Comparison of ENCODE assay signal across 7 cellular contexts in genomic region chr6:43020847-43021246, GRCh38. TPM values are rescaled to one million over a fixed set of nuclear protein-coding genes. Genes with fewer than 3 reads are reported as not detected.
DNase-seq lines count a peak whose midpoint lies in the region; ATAC-seq and TF ChIP-seq lines count a peak whose summit lies in the region.

No MANE protein-coding gene starts in this region.

- intact Hi-C loops in gastrocnemius medialis (cut with DNase I; ENCODE audit: low total_unique reads): no loop called here

- H3K36me3 ChIP-seq in gastrocnemius medialis: peaks cover 0 to 45% of the 10 kb centered on the region in 2 donors

- H3K4me3 ChIP-seq in HFF-Myc (replicated peaks; ENCODE audit: low read depth, low read length) (peak overlapping the region; percentile 72), gastrocnemius medialis (peak overlapping the region; percentile 65 to 93 (median 84))

- no peak for TF ChIP-seq CTCF in HFF-Myc (IDR thresholded peaks at IDR 0.05; ENCODE audit: low read depth, low read length, missing control alignments)
- no peak for TF ChIP-seq CTCF in foreskin keratinocyte (conservative IDR thresholded peaks at IDR 0.05)
- no peak for TF ChIP-seq CTCF in gastrocnemius medialis (IDR thresholded peaks at IDR 0.05 in 4 of 5, conservative IDR thresholded peaks at IDR 0.05 in 1 of 5)

- no peaks in the 10 kb centered on the region for H3K9me3 ChIP-seq in gastrocnemius medialis

- in situ Hi-C loops in gastrocnemius medialis (cut with MboI; ENCODE audit: low sequenced_read_pairs in 4 of 4): no loop called here

- peaks cover 3% of the 10 kb centered on the region for H3K4me1 ChIP-seq in foreskin keratinocyte
- H3K4me1 ChIP-seq in gastrocnemius medialis: peaks cover 85 to 87% of the 10 kb centered on the region in 2 donors

- H3K27ac ChIP-seq in foreskin keratinocyte (peak overlapping the region; percentile 83), gastrocnemius medialis (peak overlapping the region; percentile 95 to 98 (median 98))

- ATAC-seq in SK-N-SH treated with all-trans-retinoic acid at 6 μM for 48 hours (peak; percentile 7), foreskin keratinocyte (no peak), gastrocnemius medialis (peak; percentile 1 to 15), HG03097 (IDR thresholded peaks at IDR 0.05; ENCODE audit: low FRiP score, unreplicated experiment) (no peak)

- no peaks in the 10 kb centered on the region for H3K27me3 ChIP-seq in foreskin keratinocyte
- no peaks in the 10 kb centered on the region for H3K27me3 ChIP-seq in gastrocnemius medialis

- DNase-seq in HFF-Myc (ENCODE audit: extremely low read depth, low read depth): no peak
- no peak for DNase-seq in foreskin keratinocyte
- DNase-seq in gastrocnemius medialis: peak in 1 of 2 donors; percentile 40
- no peak for DNase-seq in hepatic stellate cell (ENCODE audit: low spot score)
- DNase-seq in DMS79 treated with DMSO at 0.1 percent for 48 hours (lab: John Stamatoyannopoulos, UW): no peak

- TF ChIP-seq POLR2A in gastrocnemius medialis (IDR thresholded peaks at IDR 0.05): no peak

TF ChIP-seq in SK-N-SH treated with all-trans-retinoic acid at 6 μM for 48 hours, 23 proteins besides CTCF, POLR2A, EP300 and RAD21:
- TF ChIP-seq ARNTL (CRISPR knock-in tag; IDR thresholded peaks at IDR 0.05; ENCODE audit: borderline replicate concordance, low read depth) (no peak), ISL1 (CRISPR knock-in tag; IDR thresholded peaks at IDR 0.05) (no peak), TOX (CRISPR knock-in tag; IDR thresholded peaks at IDR 0.05; ENCODE audit: borderline replicate concordance) (no peak), CSDC2 (CRISPR knock-in tag; IDR thresholded peaks at IDR 0.05) (no peak), OSR1 (CRISPR knock-in tag; IDR thresholded peaks at IDR 0.05) (no peak), PPARA (CRISPR knock-in tag; IDR thresholded peaks at IDR 0.05; ENCODE audit: borderline replicate concordance) (no peak), BACH2 (CRISPR knock-in tag; IDR thresholded peaks at IDR 0.05; ENCODE audit: borderline replicate concordance) (no peak), CSRNP3 (CRISPR knock-in tag; IDR thresholded peaks at IDR 0.05) (no peak), TCF4 (CRISPR knock-in tag; IDR thresholded peaks at IDR 0.05; ENCODE audit: borderline replicate concordance) (no peak), ESRRG (CRISPR knock-in tag; IDR thresholded peaks at IDR 0.05) (no peak), ZFP30 (CRISPR knock-in tag; IDR thresholded peaks at IDR 0.05) (no peak), CREB5 (CRISPR knock-in tag; IDR thresholded peaks at IDR 0.05; ENCODE audit: low read depth) (no peak)
- TF ChIP-seq, protein P1, sequence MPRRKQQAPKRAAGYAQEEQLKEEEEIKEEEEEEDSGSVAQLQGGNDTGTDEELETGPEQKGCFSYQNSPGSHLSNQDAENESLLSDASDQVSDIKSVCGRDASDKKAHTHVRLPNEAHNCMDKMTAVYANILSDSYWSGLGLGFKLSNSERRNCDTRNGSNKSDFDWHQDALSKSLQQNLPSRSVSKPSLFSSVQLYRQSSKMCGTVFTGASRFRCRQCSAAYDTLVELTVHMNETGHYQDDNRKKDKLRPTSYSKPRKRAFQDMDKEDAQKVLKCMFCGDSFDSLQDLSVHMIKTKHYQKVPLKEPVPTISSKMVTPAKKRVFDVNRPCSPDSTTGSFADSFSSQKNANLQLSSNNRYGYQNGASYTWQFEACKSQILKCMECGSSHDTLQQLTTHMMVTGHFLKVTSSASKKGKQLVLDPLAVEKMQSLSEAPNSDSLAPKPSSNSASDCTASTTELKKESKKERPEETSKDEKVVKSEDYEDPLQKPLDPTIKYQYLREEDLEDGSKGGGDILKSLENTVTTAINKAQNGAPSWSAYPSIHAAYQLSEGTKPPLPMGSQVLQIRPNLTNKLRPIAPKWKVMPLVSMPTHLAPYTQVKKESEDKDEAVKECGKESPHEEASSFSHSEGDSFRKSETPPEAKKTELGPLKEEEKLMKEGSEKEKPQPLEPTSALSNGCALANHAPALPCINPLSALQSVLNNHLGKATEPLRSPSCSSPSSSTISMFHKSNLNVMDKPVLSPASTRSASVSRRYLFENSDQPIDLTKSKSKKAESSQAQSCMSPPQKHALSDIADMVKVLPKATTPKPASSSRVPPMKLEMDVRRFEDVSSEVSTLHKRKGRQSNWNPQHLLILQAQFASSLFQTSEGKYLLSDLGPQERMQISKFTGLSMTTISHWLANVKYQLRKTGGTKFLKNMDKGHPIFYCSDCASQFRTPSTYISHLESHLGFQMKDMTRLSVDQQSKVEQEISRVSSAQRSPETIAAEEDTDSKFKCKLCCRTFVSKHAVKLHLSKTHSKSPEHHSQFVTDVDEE (CRISPR knock-in tag; IDR thresholded peaks at IDR 0.05): no peak

RNA-seq across cellular contexts. Expression of gene RRP36, which starts 0.6 kb away (rescaled TPM):
- 115 and 119 TPM in 2 replicates for total RNA-seq in foreskin keratinocyte
- 111 and 112 TPM in 2 replicates for polyA plus RNA-seq in foreskin keratinocyte
- 10 to 100 TPM; 37.7 to 64.3 (median 51.0) TPM for total RNA-seq in gastrocnemius medialis

RNA-seq across cellular contexts. Expression of gene KLHDC3, which starts 6.8 kb away (rescaled TPM):
- total RNA-seq in foreskin keratinocyte: 49.7 and 51.6 TPM in 2 replicates
- 46.3 and 48.6 TPM in 2 replicates for polyA plus RNA-seq in foreskin keratinocyte
- total RNA-seq in gastrocnemius medialis: 100 to 1,000 TPM in 2 of 4 donors, 10 to 100 TPM in 2; 66.5 to 164 (median 119) TPM

RNA-seq across cellular contexts. Expression of gene MEA1, which starts 7.1 kb away (rescaled TPM):
- total RNA-seq in foreskin keratinocyte (119 and 120 TPM in 2 replicates), gastrocnemius medialis (10 to 100 TPM; 25.0 to 33.5 (median 25.9) TPM)
- 166 and 169 TPM in 2 replicates for polyA plus RNA-seq in foreskin keratinocyte

RNA-seq across cellular contexts. Expression of gene CUL7, which starts 32.8 kb away (rescaled TPM):
- total RNA-seq in foreskin keratinocyte: 12.6 and 14.4 TPM in 2 replicates
- 6.5 and 7.1 TPM in 2 replicates for polyA plus RNA-seq in foreskin keratinocyte
- 10 to 100 TPM; 11.9 to 21.3 (median 15.4) TPM for total RNA-seq in gastrocnemius medialis

RNA-seq across cellular contexts. Expression of gene PPP2R5D, which starts 36.5 kb away (rescaled TPM):
- total RNA-seq in foreskin keratinocyte: 42.9 and 44.4 TPM in 2 replicates
- polyA plus RNA-seq in foreskin keratinocyte: 36.4 and 37.7 TPM in 2 replicates
- total RNA-seq in gastrocnemius medialis: 10 to 100 TPM; 44.3 to 68.2 (median 52.6) TPM

Comparison
In these comparisons a context has a peak if more than half of its experiments do, and no peak if none do; other contexts are left out.
1. ATAC-seq: peak in SK-N-SH treated with all-trans-retinoic acid at 6 μM for 48 hours (single experiment) and gastrocnemius medialis (2 of 2); none in foreskin keratinocyte (single experiment) and HG03097 (single experiment).